In the genomic region with DNA sequence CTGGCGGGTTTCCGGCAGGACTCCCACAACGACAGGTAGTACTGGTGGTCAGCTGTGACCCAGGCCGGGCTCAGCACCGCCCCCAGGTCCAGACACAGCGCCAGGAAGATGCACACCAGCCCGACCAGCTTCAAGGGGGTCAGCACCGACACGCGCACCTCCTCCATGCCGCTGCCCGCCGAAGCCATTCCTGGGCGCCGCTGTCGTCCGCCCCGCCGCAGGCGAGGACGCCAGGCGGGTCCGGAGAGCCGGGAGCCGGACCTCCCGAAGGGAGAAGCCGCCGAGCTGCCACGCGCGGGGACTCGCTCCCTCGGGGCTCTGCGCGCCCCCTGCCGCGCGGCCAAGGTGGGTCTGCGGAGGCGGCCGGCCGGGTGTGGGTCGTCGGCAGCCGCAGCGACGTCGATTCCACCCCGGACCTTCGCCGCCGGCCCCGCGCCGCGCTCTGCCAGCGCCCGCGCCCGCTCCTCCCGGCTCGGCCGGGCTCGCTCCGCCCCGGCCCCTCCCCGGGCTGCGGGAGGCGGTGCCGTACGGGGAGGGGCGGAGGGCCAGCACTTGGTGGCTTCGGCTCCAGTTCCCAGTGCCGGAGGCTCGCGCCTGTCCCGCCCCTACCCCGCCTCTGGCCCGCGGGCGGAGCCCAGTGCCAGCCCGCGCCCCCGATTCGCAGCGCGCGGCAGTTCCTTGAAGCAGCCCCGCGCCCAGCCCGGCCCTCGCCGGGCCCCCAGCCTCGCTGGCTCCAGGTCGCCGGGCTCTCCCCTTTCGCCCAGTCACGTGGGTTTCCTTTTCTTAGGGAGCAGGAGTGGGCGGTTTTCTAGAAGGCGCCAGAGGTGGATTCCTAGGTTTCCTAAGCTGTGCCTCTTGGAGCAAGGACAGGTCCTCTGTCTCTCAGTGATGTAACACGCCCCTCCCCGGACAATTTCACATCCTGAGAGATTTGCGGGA, we compare ENCODE assay signal across 1 cellular context.
TF ChIP-seq lines count a peak whose summit lies in the region.

A gene (minus strand): TSS at position 444 of the 939 bp plus-strand sequence. CDS start 256 bp downstream, at position 188.

TF ChIP-seq in SK-N-SH treated with all-trans-retinoic acid at 6 μM for 48 hours, 23 proteins besides CTCF, POLR2A, EP300 and RAD21 (continued from another document):
- TF ChIP-seq, protein P1, sequence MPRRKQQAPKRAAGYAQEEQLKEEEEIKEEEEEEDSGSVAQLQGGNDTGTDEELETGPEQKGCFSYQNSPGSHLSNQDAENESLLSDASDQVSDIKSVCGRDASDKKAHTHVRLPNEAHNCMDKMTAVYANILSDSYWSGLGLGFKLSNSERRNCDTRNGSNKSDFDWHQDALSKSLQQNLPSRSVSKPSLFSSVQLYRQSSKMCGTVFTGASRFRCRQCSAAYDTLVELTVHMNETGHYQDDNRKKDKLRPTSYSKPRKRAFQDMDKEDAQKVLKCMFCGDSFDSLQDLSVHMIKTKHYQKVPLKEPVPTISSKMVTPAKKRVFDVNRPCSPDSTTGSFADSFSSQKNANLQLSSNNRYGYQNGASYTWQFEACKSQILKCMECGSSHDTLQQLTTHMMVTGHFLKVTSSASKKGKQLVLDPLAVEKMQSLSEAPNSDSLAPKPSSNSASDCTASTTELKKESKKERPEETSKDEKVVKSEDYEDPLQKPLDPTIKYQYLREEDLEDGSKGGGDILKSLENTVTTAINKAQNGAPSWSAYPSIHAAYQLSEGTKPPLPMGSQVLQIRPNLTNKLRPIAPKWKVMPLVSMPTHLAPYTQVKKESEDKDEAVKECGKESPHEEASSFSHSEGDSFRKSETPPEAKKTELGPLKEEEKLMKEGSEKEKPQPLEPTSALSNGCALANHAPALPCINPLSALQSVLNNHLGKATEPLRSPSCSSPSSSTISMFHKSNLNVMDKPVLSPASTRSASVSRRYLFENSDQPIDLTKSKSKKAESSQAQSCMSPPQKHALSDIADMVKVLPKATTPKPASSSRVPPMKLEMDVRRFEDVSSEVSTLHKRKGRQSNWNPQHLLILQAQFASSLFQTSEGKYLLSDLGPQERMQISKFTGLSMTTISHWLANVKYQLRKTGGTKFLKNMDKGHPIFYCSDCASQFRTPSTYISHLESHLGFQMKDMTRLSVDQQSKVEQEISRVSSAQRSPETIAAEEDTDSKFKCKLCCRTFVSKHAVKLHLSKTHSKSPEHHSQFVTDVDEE (CRISPR knock-in tag; IDR thresholded peaks at IDR 0.05): no peak
- no peak for TF ChIP-seq RARB (CRISPR knock-in tag; IDR thresholded peaks at IDR 0.05)
- no peak for TF ChIP-seq ZC3H10 (CRISPR knock-in tag; IDR thresholded peaks at IDR 0.05)
- no peak for TF ChIP-seq TOX (CRISPR knock-in tag; IDR thresholded peaks at IDR 0.05; ENCODE audit: borderline replicate concordance)
- no peak for TF ChIP-seq ISL1 (CRISPR knock-in tag; IDR thresholded peaks at IDR 0.05)
